In genomic region chr9:87167161-87167560, GRCh38 we compare ENCODE assay signal across 19 cellular contexts.
DNase-seq lines count a peak whose midpoint lies in the region; ATAC-seq and TF ChIP-seq lines count a peak whose summit lies in the region.
"Had no signal": no experiment of that assay in that cellular context is flagged by ENCODE, and none has a peak within 500 bp of the region (broad histone marks: within the 10 kb centered on the region; RNA-seq: fewer than 3 reads in every experiment).

No MANE protein-coding gene starts in this region.

- H3K27me3 ChIP-seq in GM23338 (ENCODE audit: insufficient read depth) = no peaks in the 10 kb centered on the region
- no peaks in the 10 kb centered on the region for H3K27me3 ChIP-seq in smooth muscle cell (ENCODE audit: low read depth)
- H3K27me3 ChIP-seq: BLaER1 treated with 17β-estradiol and CSF1 and Interleukin-3, amounts not matched to agents 10 nM and 100 nM; MG63; Peyer's patch had no signal

- H3F3A ChIP-seq in GM23338 (replicated peaks; ENCODE audit: low read depth) (no peaks in the 10 kb centered on the region), smooth muscle cell (ENCODE audit: low read depth) (no peaks in the 10 kb centered on the region)

- H3K36me3 Mint-ChIP-seq in GM23338 (ENCODE audit: low read depth) = no peaks in the 10 kb centered on the region
- H3K36me3 Mint-ChIP-seq: CD8-positive, alpha-beta T cell; IgD-negative memory B cell had no signal

- no peaks in the 10 kb centered on the region for H3K9me3 ChIP-seq in smooth muscle cell (replicated peaks; ENCODE audit: low read depth)
- H3K9me3 ChIP-seq: MG63, Peyer's patch had no signal

- peak; percentile 45 for DNase-seq in GM23338 (ENCODE audit: low spot score)
- DNase-seq in erythroblast (lab: John Stamatoyannopoulos, UW) = peak; percentile 2 to 9
- DNase-seq in smooth muscle cell (lab: John Stamatoyannopoulos, UW; ENCODE audit: unreplicated experiment) = no peak
- no peak for DNase-seq in HPDE6-E6E7 (ENCODE audit: extremely low spot score)
- no peak for DNase-seq in activated effector memory CD4-positive, alpha-beta T cell treated with Interleukin-2 at 50 U/mL for 16 hours
- no peak for DNase-seq in activated CD8-positive, alpha-beta memory T cell treated with anti-CD3 and anti-CD28 coated beads, Interleukin-2, amount 50 U/mL, for 48 hours
- DNase-seq: CD8-positive, alpha-beta T cell; DMS153; HCEC 1CT; Karpas-422; MG63; NCI-H1417 treated with DMSO at 0.1 percent for 48 hours; NCI-H187; NCI-H2107; NCI-H774; Peyer's patch had no signal

- no peaks in the 10 kb centered on the region for H4K20me1 ChIP-seq in GM23338 (replicated peaks; ENCODE audit: insufficient read depth)
- H4K20me1 ChIP-seq in smooth muscle cell (ENCODE audit: low read depth) = no peaks in the 10 kb centered on the region
- H4K20me1 ChIP-seq: BLaER1 treated with 17β-estradiol and CSF1 and Interleukin-3, amounts not matched to agents 10 nM and 100 nM had no signal

- no peak overlapping the region for H3K9ac ChIP-seq in smooth muscle cell (ENCODE audit: low read depth)
- H3K9ac ChIP-seq: BLaER1 treated with 17β-estradiol and CSF1 and Interleukin-3, amounts not matched to agents 10 nM and 100 nM had no signal

- TF ChIP-seq POLR2A in erythroblast (IDR thresholded peaks at IDR 0.05; ENCODE audit: low read length) = no peak

- H3K27ac ChIP-seq in GM23338 (ENCODE audit: low read depth) (no peak overlapping the region), smooth muscle cell (ENCODE audit: low read depth) (no peak overlapping the region)
- H3K27ac ChIP-seq: BLaER1 treated with 17β-estradiol and CSF1 and Interleukin-3, amounts not matched to agents 10 nM and 100 nM; Peyer's patch had no signal

- H3K36me3 ChIP-seq in GM23338 (ENCODE audit: insufficient read depth) (no peaks in the 10 kb centered on the region), smooth muscle cell (ENCODE audit: low read depth) (no peaks in the 10 kb centered on the region)
- H3K36me3 ChIP-seq: BLaER1 treated with 17β-estradiol and CSF1 and Interleukin-3, amounts not matched to agents 10 nM and 100 nM; MG63; Peyer's patch had no signal

- 67% methylated on average over 5 of the region's 5 CpGs for WGBS in smooth muscle cell (ENCODE audit: low lambda C conversion rate)

- no peaks in the 10 kb centered on the region for H3K4me1 Mint-ChIP-seq in GM23338

- no peak overlapping the region for H3K4me3 Mint-ChIP-seq in GM23338
- H3K4me3 Mint-ChIP-seq: CD8-positive, alpha-beta T cell; IgD-negative memory B cell had no signal

- no peaks in the 10 kb centered on the region for H3K79me2 ChIP-seq in GM23338 (replicated peaks; ENCODE audit: insufficient read depth)
- no peaks in the 10 kb centered on the region for H3K79me2 ChIP-seq in smooth muscle cell (ENCODE audit: low read depth)

- no peak overlapping the region for H3K4me2 ChIP-seq in GM23338
- H3K4me2 ChIP-seq in smooth muscle cell = no peak overlapping the region
- H3K4me2 ChIP-seq: BLaER1 treated with 17β-estradiol and CSF1 and Interleukin-3, amounts not matched to agents 10 nM and 100 nM had no signal

- TF ChIP-seq CTCF in GM23338 (conservative IDR thresholded peaks at IDR 0.05; ENCODE audit: low read depth in 2 of 2) = peak; percentile 24 to 66
- TF ChIP-seq CTCF in LNCAP (IDR thresholded peaks at IDR 0.05) = peak; percentile 20; the same call in 1 of the 2 replicates
- no peak for TF ChIP-seq CTCF in smooth muscle cell (IDR thresholded peaks at IDR 0.05; ENCODE audit: borderline replicate concordance, insufficient read depth, poor library complexity, severe bottlenecking)

- no peaks in the 10 kb centered on the region for H3K9me3 Mint-ChIP-seq in GM23338
- H3K9me3 Mint-ChIP-seq: CD8-positive, alpha-beta T cell had no signal

- H2AFZ ChIP-seq in GM23338 (no peak overlapping the region; the same call in 1 of the 2 replicates), smooth muscle cell (ENCODE audit: low read depth) (peak overlapping the region; percentile 28)

- ATAC-seq in GM23338 = no peak
- ATAC-seq: CD8-positive, alpha-beta T cell had no signal

- H3K4me3 ChIP-seq in GM23338 (no peak overlapping the region), smooth muscle cell (no peak overlapping the region)
- H3K4me3 ChIP-seq: BLaER1 treated with 17β-estradiol and CSF1 and Interleukin-3, amounts not matched to agents 10 nM and 100 nM; MG63; Peyer's patch had no signal

- no peaks in the 10 kb centered on the region for H3K27me3 Mint-ChIP-seq in GM23338 (ENCODE audit: insufficient read depth, low read depth, poor library complexity)

- no peak overlapping the region for H3K27ac Mint-ChIP-seq in GM23338
- H3K27ac Mint-ChIP-seq: CD8-positive, alpha-beta T cell; IgD-negative memory B cell had no signal

- H3K4me1 ChIP-seq in GM23338 (ENCODE audit: insufficient read depth) (no peaks in the 10 kb centered on the region), smooth muscle cell (ENCODE audit: low read depth) (no peaks in the 10 kb centered on the region)
- H3K4me1 ChIP-seq: BLaER1 treated with 17β-estradiol and CSF1 and Interleukin-3, amounts not matched to agents 10 nM and 100 nM; Peyer's patch had no signal

- no peaks in the 10 kb centered on the region for H3K9me2 ChIP-seq in GM23338 (ENCODE audit: insufficient read depth)

TF ChIP-seq in GM23338, 12 proteins besides CTCF, POLR2A, EP300 and RAD21:
- TF ChIP-seq ZNF331 (CRISPR knock-in tag; IDR thresholded peaks at IDR 0.05; ENCODE audit: low read depth) (no peak), ETS1 (IDR thresholded peaks at IDR 0.05) (no peak), ZNF114 (CRISPR knock-in tag; IDR thresholded peaks at IDR 0.05) (no peak), REST (IDR thresholded peaks at IDR 0.05; ENCODE audit: unreplicated experiment) (no peak), POLR2AphosphoS5 (IDR thresholded peaks at IDR 0.05; ENCODE audit: low read depth) (no peak), EZH2phosphoT487 (IDR thresholded peaks at IDR 0.05; ENCODE audit: unreplicated experiment) (no peak), STAT1 (IDR thresholded peaks at IDR 0.05; ENCODE audit: unreplicated experiment) (no peak), JUNB (IDR thresholded peaks at IDR 0.05; ENCODE audit: unreplicated experiment) (no peak), NANOG (IDR thresholded peaks at IDR 0.05; ENCODE audit: borderline replicate concordance) (no peak), CREB1 (CRISPR knock-in tag; IDR thresholded peaks at IDR 0.05; ENCODE audit: low read depth) (no peak)

Comparison
In these comparisons a context has a peak if more than half of its experiments do, and no peak if none do; other contexts are left out.
1. DNase-seq: peak in GM23338 (single experiment) and erythroblast (2 of 2); none in smooth muscle cell (single experiment), HPDE6-E6E7 (single experiment), activated effector memory CD4-positive, alpha-beta T cell treated with Interleukin-2 at 50 U/mL for 16 hours (single experiment) and activated CD8-positive, alpha-beta memory T cell treated with anti-CD3 and anti-CD28 coated beads, Interleukin-2, amount 50 U/mL, for 48 hours (single experiment).